Comparison of ENCODE assay signal across 16 cellular contexts in genomic region chr1:234270103-234270502, GRCh38.
DNase-seq lines count a peak whose midpoint lies in the region; ATAC-seq and TF ChIP-seq lines count a peak whose summit lies in the region.
"Had no signal": no experiment of that assay in that cellular context is flagged by ENCODE, and none has a peak within 500 bp of the region (broad histone marks: within the 10 kb centered on the region; RNA-seq: fewer than 3 reads in every experiment).

No MANE protein-coding gene starts in this region.

- DNase-seq in activated CD4-positive, alpha-beta T cell treated with anti-CD3 and anti-CD28 coated beads, Interleukin-2, amount 10 ng/mL, durations not matched to agents 24 days and 14 days, result no peak
- no peak for DNase-seq in activated CD4-positive, alpha-beta T cell treated with anti-CD3 and anti-CD28 coated beads, Interleukin-2, amount 50 U/mL, for 4 hours
- peak; percentile 11 to 14 for DNase-seq in activated T-cell treated with anti-CD3 and anti-CD28 coated beads, Interleukin-2, amount 50 U/mL, for 72 hours
- no peak for DNase-seq in activated T-cell treated with anti-CD3 and anti-CD28 coated beads for 4 hours
- peak; percentile 33 for DNase-seq in GM12865 (ENCODE audit: low read depth)
- DNase-seq in NCI-H1694 (lab: John Stamatoyannopoulos, UW), result no peak
- DNase-seq in NCI-H748 (lab: John Stamatoyannopoulos, UW; ENCODE audit: unreplicated experiment), result no peak
- DNase-seq: IMR-90, NCI-H1092 treated with DMSO at 0.1 percent for 48 hours, NCI-H1436 treated with DMSO at 0.1 percent for 48 hours, NCI-H2029, NCI-H2227 treated with DMSO at 0.1 percent for 48 hours, NCI-H510A, NCI-H748 treated with DMSO at 0.1 percent for 48 hours had no signal

- H3K27me3 Mint-ChIP-seq in activated CD4-positive, alpha-beta T cell treated with anti-CD3 and anti-CD28 coated beads, Interleukin-2, amount 10 ng/mL, durations not matched to agents 24 days and 14 days, result peaks cover 3% of the 10 kb centered on the region
- peaks cover 22% of the 10 kb centered on the region for H3K27me3 Mint-ChIP-seq in activated T-cell treated with anti-CD3 and anti-CD28 coated beads, Interleukin-2, amount 50 U/mL, for 72 hours (ENCODE audit: low read depth)
- H3K27me3 Mint-ChIP-seq in activated T-helper 17 cell treated with anti-CD3 and anti-CD28 coated beads, Interleukin-2, amount 50 U/mL, for 72 hours, result peaks cover 23% of the 10 kb centered on the region

- H3K27ac Mint-ChIP-seq in activated CD4-positive, alpha-beta T cell treated with anti-CD3 and anti-CD28 coated beads, Interleukin-2, amount 10 ng/mL, durations not matched to agents 24 days and 14 days, result peak overlapping the region; percentile 49
- H3K27ac Mint-ChIP-seq in activated T-cell treated with anti-CD3 and anti-CD28 coated beads, Interleukin-2, amount 50 U/mL, for 72 hours, result no peak overlapping the region
- H3K27ac Mint-ChIP-seq in activated T-helper 17 cell treated with anti-CD3 and anti-CD28 coated beads, Interleukin-2, amount 50 U/mL, for 72 hours, result peak overlapping the region; percentile 40

- peak; percentile 27 to 34 for ATAC-seq in activated T-cell treated with anti-CD3 and anti-CD28 coated beads, Interleukin-2, amount 50 U/mL, for 72 hours (replicated peaks in 1 of 2)
- ATAC-seq in activated T-helper 17 cell treated with anti-CD3 and anti-CD28 coated beads, Interleukin-2, amount 50 U/mL, for 72 hours (replicated peaks), result peak; percentile 61
- ATAC-seq: HCT116 had no signal

- TF ChIP-seq CTCF in GM12865 (IDR thresholded peaks at IDR 0.05; ENCODE audit: insufficient read depth, low read depth, low read length, missing control alignments), result no peak

- H3K4me3 ChIP-seq in GM12865 (ENCODE audit: low read depth, low read length), result no peak overlapping the region

- H3K4me3 Mint-ChIP-seq in activated CD4-positive, alpha-beta T cell treated with anti-CD3 and anti-CD28 coated beads, Interleukin-2, amount 10 ng/mL, durations not matched to agents 24 days and 14 days, result peak overlapping the region; percentile 1
- H3K4me3 Mint-ChIP-seq in activated T-cell treated with anti-CD3 and anti-CD28 coated beads, Interleukin-2, amount 50 U/mL, for 72 hours, result peak overlapping the region in 1 of 2 donors; percentile 23
- H3K4me3 Mint-ChIP-seq in activated T-helper 17 cell treated with anti-CD3 and anti-CD28 coated beads, Interleukin-2, amount 50 U/mL, for 72 hours, result peak overlapping the region; percentile 46

- peaks cover 4% of the 10 kb centered on the region for H3K36me3 Mint-ChIP-seq in activated CD4-positive, alpha-beta T cell treated with anti-CD3 and anti-CD28 coated beads, Interleukin-2, amount 10 ng/mL, durations not matched to agents 24 days and 14 days (ENCODE audit: low read depth)
- H3K36me3 Mint-ChIP-seq in activated T-cell treated with anti-CD3 and anti-CD28 coated beads, Interleukin-2, amount 50 U/mL, for 72 hours (ENCODE audit: insufficient read depth in 2 of 2), result no peaks in the 10 kb centered on the region
- H3K36me3 Mint-ChIP-seq in activated T-helper 17 cell treated with anti-CD3 and anti-CD28 coated beads, Interleukin-2, amount 50 U/mL, for 72 hours (ENCODE audit: low read depth), result no peaks in the 10 kb centered on the region

- no peaks in the 10 kb centered on the region for H3K9me3 Mint-ChIP-seq in activated CD4-positive, alpha-beta T cell treated with anti-CD3 and anti-CD28 coated beads, Interleukin-2, amount 10 ng/mL, durations not matched to agents 24 days and 14 days
- H3K9me3 Mint-ChIP-seq in activated T-cell treated with anti-CD3 and anti-CD28 coated beads, Interleukin-2, amount 50 U/mL, for 72 hours, result no peaks in the 10 kb centered on the region
- H3K9me3 Mint-ChIP-seq in activated T-helper 17 cell treated with anti-CD3 and anti-CD28 coated beads, Interleukin-2, amount 50 U/mL, for 72 hours, result peaks cover 3% of the 10 kb centered on the region

- intact Hi-C loops in activated CD4-positive, alpha-beta T cell treated with anti-CD3 and anti-CD28 coated beads, Interleukin-2, amount 10 ng/mL, durations not matched to agents 24 days and 14 days (cut with micrococcal nuclease), result loop anchor here (2.0 to 5.0 kb wide), 4 partner anchors 25 to 57 kb away; no protein-coding TSS in a partner anchor

- H3K4me1 Mint-ChIP-seq in activated CD4-positive, alpha-beta T cell treated with anti-CD3 and anti-CD28 coated beads, Interleukin-2, amount 10 ng/mL, durations not matched to agents 24 days and 14 days, result peaks cover 27% of the 10 kb centered on the region
- peaks cover 27% of the 10 kb centered on the region for H3K4me1 Mint-ChIP-seq in activated T-cell treated with anti-CD3 and anti-CD28 coated beads, Interleukin-2, amount 50 U/mL, for 72 hours (ENCODE audit: low read depth)
- H3K4me1 Mint-ChIP-seq in activated T-helper 17 cell treated with anti-CD3 and anti-CD28 coated beads, Interleukin-2, amount 50 U/mL, for 72 hours, result peaks cover 13% of the 10 kb centered on the region

Comparison
In these comparisons a context has a peak if more than half of its experiments do, and no peak if none do; other contexts are left out.
1. DNase-seq: peak in activated T-cell treated with anti-CD3 and anti-CD28 coated beads, Interleukin-2, amount 50 U/mL, for 72 hours (2 of 2) and GM12865 (single experiment); none in activated CD4-positive, alpha-beta T cell treated with anti-CD3 and anti-CD28 coated beads, Interleukin-2, amount 10 ng/mL, durations not matched to agents 24 days and 14 days (single experiment), activated CD4-positive, alpha-beta T cell treated with anti-CD3 and anti-CD28 coated beads, Interleukin-2, amount 50 U/mL, for 4 hours (0 of 2), activated T-cell treated with anti-CD3 and anti-CD28 coated beads for 4 hours (single experiment), NCI-H1694 (single experiment) and NCI-H748 (single experiment).